Comparison of ENCODE assay signal across 1 cellular context in the genomic region with DNA sequence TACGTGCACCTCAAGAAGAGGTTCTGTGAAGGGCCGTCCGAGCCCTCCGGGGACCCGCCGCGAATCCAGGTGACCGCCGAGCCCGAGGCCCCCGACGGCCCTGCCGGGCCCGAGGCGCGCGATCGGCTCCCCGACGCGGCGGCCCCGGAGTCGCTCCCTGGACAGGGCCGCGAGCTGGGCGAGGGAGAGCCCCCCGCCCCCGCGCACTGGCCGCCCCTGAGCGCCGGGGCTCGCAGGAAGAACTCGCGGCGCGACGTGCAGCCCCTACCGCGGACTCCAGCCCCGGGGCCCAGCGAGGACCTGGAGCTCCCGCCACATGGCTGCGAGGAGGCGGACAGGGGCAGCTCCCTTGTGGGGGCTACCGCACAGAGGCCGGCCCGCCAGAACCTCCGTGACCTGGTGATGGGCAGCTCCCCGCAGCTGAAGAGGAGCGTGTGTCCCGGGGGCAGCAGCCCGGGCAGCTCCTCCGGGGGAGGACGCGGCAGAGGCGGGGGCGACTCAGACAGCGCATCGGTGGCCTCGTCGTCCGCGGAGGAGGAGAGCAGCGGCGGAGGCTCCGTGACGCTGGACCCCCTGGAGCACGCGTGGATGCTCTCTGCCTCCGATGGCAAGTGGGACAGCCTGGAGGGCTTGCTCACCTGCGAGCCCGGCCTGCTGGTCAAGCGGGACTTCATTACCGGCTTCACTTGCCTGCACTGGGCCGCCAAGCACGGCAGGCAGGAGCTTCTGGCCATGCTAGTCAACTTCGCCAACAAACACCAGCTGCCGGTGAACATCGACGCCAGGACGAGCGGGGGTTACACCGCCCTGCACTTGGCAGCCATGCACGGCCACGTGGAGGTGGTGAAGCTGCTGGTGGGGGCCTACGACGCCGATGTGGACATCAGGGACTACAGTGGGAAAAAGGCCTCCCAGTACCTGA.
A peak's percentile ranks its signal among the peaks of the same experiment; 100 is the strongest.
TF ChIP-seq lines count a peak whose summit lies in the region.

No MANE protein-coding gene starts in this region.

TF ChIP-seq in HepG2, 621 proteins besides CTCF, POLR2A, EP300 and RAD21 (continued from another document and continues in another):
- peak; percentile 29; the same call in 1 of the 2 replicates for TF ChIP-seq ARID2 (CRISPR knock-in tag; IDR thresholded peaks at IDR 0.05; ENCODE audit: borderline replicate concordance)
- peak in 1 of 2 experiments; percentile 54; a peak in 2 of 4 replicates for TF ChIP-seq KLF16 (CRISPR knock-in tag; IDR thresholded peaks at IDR 0.05)
- TF ChIP-seq KLF13 (CRISPR knock-in tag; IDR thresholded peaks at IDR 0.05) = no peak
- peak; percentile 73 for TF ChIP-seq MED13 (CRISPR knock-in tag; IDR thresholded peaks at IDR 0.05)
- TF ChIP-seq, protein P1, sequence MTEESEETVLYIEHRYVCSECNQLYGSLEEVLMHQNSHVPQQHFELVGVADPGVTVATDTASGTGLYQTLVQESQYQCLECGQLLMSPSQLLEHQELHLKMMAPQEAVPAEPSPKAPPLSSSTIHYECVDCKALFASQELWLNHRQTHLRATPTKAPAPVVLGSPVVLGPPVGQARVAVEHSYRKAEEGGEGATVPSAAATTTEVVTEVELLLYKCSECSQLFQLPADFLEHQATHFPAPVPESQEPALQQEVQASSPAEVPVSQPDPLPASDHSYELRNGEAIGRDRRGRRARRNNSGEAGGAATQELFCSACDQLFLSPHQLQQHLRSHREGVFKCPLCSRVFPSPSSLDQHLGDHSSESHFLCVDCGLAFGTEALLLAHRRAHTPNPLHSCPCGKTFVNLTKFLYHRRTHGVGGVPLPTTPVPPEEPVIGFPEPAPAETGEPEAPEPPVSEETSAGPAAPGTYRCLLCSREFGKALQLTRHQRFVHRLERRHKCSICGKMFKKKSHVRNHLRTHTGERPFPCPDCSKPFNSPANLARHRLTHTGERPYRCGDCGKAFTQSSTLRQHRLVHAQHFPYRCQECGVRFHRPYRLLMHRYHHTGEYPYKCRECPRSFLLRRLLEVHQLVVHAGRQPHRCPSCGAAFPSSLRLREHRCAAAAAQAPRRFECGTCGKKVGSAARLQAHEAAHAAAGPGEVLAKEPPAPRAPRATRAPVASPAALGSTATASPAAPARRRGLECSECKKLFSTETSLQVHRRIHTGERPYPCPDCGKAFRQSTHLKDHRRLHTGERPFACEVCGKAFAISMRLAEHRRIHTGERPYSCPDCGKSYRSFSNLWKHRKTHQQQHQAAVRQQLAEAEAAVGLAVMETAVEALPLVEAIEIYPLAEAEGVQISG (CRISPR knock-in tag; IDR thresholded peaks at IDR 0.05) = peak; percentile 11; the same call in 1 of the 2 replicates
- TF ChIP-seq ZNF326 (CRISPR knock-in tag; IDR thresholded peaks at IDR 0.05; ENCODE audit: borderline replicate concordance) = no peak
- peak; percentile 71 for TF ChIP-seq ZNF264 (CRISPR knock-in tag; IDR thresholded peaks at IDR 0.05)
- TF ChIP-seq ZNF777 (CRISPR knock-in tag; IDR thresholded peaks at IDR 0.05) = peak; percentile 83
- TF ChIP-seq ZNF646 (CRISPR knock-in tag; IDR thresholded peaks at IDR 0.05) = no peak
- TF ChIP-seq ZNF550 (CRISPR knock-in tag; IDR thresholded peaks at IDR 0.05; ENCODE audit: borderline replicate concordance) = 0 out of 2 replicates have a peak, but pooled peaks have one; percentile 59
- 0 out of 2 replicates have a peak, but pooled peaks have one; percentile 7 for TF ChIP-seq ZNF354B (CRISPR knock-in tag; IDR thresholded peaks at IDR 0.05)
- TF ChIP-seq, protein P2, sequence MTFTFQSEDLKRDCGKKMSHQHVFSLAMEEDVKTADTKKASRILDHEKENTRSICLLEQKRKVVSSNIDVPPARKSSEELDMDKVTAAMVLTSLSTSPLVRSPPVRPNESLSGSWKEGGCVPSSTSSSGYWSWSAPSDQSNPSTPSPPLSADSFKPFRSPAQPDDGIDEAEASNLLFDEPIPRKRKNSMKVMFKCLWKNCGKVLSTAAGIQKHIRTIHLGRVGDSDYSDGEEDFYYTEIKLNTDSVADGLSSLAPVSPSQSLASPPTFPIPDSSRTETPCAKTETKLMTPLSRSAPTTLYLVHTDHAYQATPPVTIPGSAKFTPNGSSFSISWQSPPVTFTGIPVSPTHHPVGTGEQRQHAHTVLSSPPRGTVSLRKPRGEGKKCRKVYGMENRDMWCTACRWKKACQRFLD (CRISPR knock-in tag; IDR thresholded peaks at IDR 0.05; ENCODE audit: borderline replicate concordance) = peak; percentile 68; the same call in 1 of the 2 replicates
- TF ChIP-seq TARDBP (CRISPR knock-in tag; IDR thresholded peaks at IDR 0.05) = no peak
- TF ChIP-seq, protein P3, sequence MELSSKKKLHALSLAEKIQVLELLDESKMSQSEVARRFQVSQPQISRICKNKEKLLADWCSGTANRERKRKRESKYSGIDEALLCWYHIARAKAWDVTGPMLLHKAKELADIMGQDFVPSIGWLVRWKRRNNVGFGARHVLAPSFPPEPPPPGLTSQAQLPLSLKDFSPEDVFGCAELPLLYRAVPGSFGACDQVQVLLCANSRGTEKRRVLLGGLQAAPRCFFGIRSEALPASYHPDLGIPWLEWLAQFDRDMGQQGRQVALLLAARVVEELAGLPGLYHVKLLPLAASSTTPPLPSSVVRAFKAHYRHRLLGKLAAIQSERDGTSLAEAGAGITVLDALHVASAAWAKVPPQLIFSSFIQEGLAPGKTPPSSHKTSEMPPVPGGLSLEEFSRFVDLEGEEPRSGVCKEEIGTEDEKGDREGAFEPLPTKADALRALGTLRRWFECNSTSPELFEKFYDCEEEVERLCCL (CRISPR knock-in tag; IDR thresholded peaks at IDR 0.05; ENCODE audit: borderline replicate concordance) = 0 out of 2 replicates have a peak, but pooled peaks have one; percentile 48
- TF ChIP-seq ZNF501 (CRISPR knock-in tag; IDR thresholded peaks at IDR 0.05) = peak; percentile 97
- TF ChIP-seq CBX1 (IDR thresholded peaks at IDR 0.05; ENCODE audit: low read depth) = no peak
- TF ChIP-seq ZNF12 (CRISPR knock-in tag; IDR thresholded peaks at IDR 0.05) = no peak
- peak; percentile 94; the same call in 1 of the 2 replicates for TF ChIP-seq ZBTB8A (CRISPR knock-in tag; IDR thresholded peaks at IDR 0.05; ENCODE audit: borderline replicate concordance, low read depth)
- no peak; the same call in 1 of the 2 replicates for TF ChIP-seq SMYD3 (CRISPR knock-in tag; IDR thresholded peaks at IDR 0.05)
- TF ChIP-seq ZNF34 (CRISPR knock-in tag; IDR thresholded peaks at IDR 0.05; ENCODE audit: borderline replicate concordance) = peak; percentile 53; the same call in 1 of the 2 replicates
- TF ChIP-seq ZNF709 (CRISPR knock-in tag; IDR thresholded peaks at IDR 0.05) = peak; percentile 91
- TF ChIP-seq, protein P4, sequence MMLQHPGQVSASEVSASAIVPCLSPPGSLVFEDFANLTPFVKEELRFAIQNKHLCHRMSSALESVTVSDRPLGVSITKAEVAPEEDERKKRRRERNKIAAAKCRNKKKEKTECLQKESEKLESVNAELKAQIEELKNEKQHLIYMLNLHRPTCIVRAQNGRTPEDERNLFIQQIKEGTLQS (CRISPR knock-in tag; IDR thresholded peaks at IDR 0.05) = no peak
- TF ChIP-seq ZNF749 (CRISPR knock-in tag; IDR thresholded peaks at IDR 0.05; ENCODE audit: borderline replicate concordance) = peak; percentile 19; the same call in 1 of the 2 replicates
- TF ChIP-seq YEATS4 (CRISPR knock-in tag; IDR thresholded peaks at IDR 0.05; ENCODE audit: borderline replicate concordance) = peak; percentile 75
- TF ChIP-seq FOXO1 (CRISPR knock-in tag; IDR thresholded peaks at IDR 0.05) = no peak
- TF ChIP-seq BHLHE40 (IDR thresholded peaks at IDR 0.05; ENCODE audit: low read length) = no peak
- 0 out of 2 replicates have a peak, but pooled peaks have one; percentile 10 for TF ChIP-seq ELF1 (CRISPR knock-in tag; IDR thresholded peaks at IDR 0.05)
- no peak for TF ChIP-seq DNMT3B (CRISPR knock-in tag; conservative IDR thresholded peaks at IDR 0.05)
- TF ChIP-seq XRCC5 (optimal IDR thresholded peaks at IDR 0.05; ENCODE audit: low read length) = peak; percentile 38
- TF ChIP-seq SP2 (CRISPR knock-in tag; IDR thresholded peaks at IDR 0.05) = no peak
- peak; percentile 48; the same call in 1 of the 2 replicates for TF ChIP-seq HOXA7 (CRISPR knock-in tag; IDR thresholded peaks at IDR 0.05)
- TF ChIP-seq NFYB (CRISPR knock-in tag; IDR thresholded peaks at IDR 0.05) = no peak; the same call in 1 of the 2 replicates
- no peak for TF ChIP-seq HMGA1 (CRISPR knock-in tag; conservative IDR thresholded peaks at IDR 0.05)
- TF ChIP-seq SP4 (CRISPR knock-in tag; IDR thresholded peaks at IDR 0.05) = peak; percentile 53; the same call in 1 of the 2 replicates
- no peak for TF ChIP-seq ADNP (CRISPR knock-in tag; IDR thresholded peaks at IDR 0.05)
- TF ChIP-seq SIX4 (CRISPR knock-in tag; IDR thresholded peaks at IDR 0.05) = no peak
- TF ChIP-seq TCF7 (IDR thresholded peaks at IDR 0.05; ENCODE audit: low read depth) = no peak
- TF ChIP-seq PATZ1 (CRISPR knock-in tag; IDR thresholded peaks at IDR 0.05) = no peak
- TF ChIP-seq ZNF564 (CRISPR knock-in tag; IDR thresholded peaks at IDR 0.05) = 0 out of 2 replicates have a peak, but pooled peaks have one; percentile 64
- no peak for TF ChIP-seq MIER2 (CRISPR knock-in tag; IDR thresholded peaks at IDR 0.05)
- TF ChIP-seq HNF4A (CRISPR knock-in tag; IDR thresholded peaks at IDR 0.05) = peak; percentile 6; the same call in 1 of the 2 replicates
- TF ChIP-seq, protein P5, sequence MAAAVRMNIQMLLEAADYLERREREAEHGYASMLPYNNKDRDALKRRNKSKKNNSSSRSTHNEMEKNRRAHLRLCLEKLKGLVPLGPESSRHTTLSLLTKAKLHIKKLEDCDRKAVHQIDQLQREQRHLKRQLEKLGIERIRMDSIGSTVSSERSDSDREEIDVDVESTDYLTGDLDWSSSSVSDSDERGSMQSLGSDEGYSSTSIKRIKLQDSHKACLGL (CRISPR knock-in tag; IDR thresholded peaks at IDR 0.05) = peak; percentile 97
- no peak for TF ChIP-seq NONO (IDR thresholded peaks at IDR 0.05)
- peak; percentile 74 for TF ChIP-seq NONO (CRISPR knock-in tag; conservative IDR thresholded peaks at IDR 0.05)
- TF ChIP-seq ZBTB44 (CRISPR knock-in tag; IDR thresholded peaks at IDR 0.05) = no peak
